ENCODE assay signal across 8 cellular contexts in the genomic region with DNA sequence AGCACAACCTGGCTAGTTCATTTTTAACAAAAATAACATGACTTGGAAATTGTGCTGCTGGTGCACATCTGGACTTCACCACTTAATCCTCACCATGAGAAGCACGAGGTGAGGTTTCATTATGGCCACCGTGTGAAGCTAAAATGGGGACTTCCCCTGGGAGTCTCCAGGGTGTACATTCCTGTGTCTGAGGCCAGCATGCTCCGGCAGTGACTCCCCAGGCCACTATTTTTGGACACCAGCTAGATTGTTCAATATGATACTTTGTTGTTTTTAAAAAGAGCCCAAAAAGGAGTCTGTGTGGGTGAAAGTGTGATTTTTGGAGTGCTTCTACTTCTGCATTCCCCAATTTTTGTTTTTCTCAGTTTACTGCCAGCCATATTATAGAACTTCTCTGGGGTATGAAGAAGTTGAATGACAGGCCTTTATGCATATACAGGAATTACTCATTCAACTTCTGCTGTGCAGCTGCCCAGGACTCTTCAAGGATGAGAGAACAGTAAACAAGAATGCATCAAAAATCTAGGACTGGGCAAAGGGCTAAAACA.
DNase-seq lines count a peak whose midpoint lies in the region; ATAC-seq lines count a peak whose summit lies in the region.

No MANE protein-coding gene starts in this region.

- ATAC-seq in GM18498 (IDR thresholded peaks at IDR 0.05; ENCODE audit: unreplicated experiment) (peak; percentile 95), GM21717 (IDR thresholded peaks at IDR 0.05; ENCODE audit: unreplicated experiment) (peak; percentile 86), HG03521 (IDR thresholded peaks at IDR 0.05; ENCODE audit: unreplicated experiment) (peak; percentile 89)

- peak; percentile 93 for DNase-seq in kidney tubule cell (ENCODE audit: low spot score)
- no peak for DNase-seq in HuH-7.5 (ENCODE audit: low spot score)
- no peak for DNase-seq in COLO668 (lab: John Stamatoyannopoulos, UW; ENCODE audit: unreplicated experiment)
- DNase-seq in globus pallidus (ENCODE audit: low spot score) = no peak
- no peak for DNase-seq in stimulated activated CD4-positive, alpha-beta T cell treated with anti-CD3 and anti-CD28 coated beads, Interleukin-15, amount 100 ng/mL, for 24 hours
